In genomic region chr15:67885848-67886247, GRCh38 we compare ENCODE assay signal across 3 cellular contexts.
TF ChIP-seq lines count a peak whose summit lies in the region.

No MANE protein-coding gene starts in this region.

TF ChIP-seq in A549, 52 proteins besides CTCF, POLR2A, EP300 and RAD21:
- TF ChIP-seq MAFK (IDR thresholded peaks at IDR 0.05; ENCODE audit: partially characterized antibody): no peak
- TF ChIP-seq HOXB13 (CRISPR knock-in tag; IDR thresholded peaks at IDR 0.05; ENCODE audit: low read depth): no peak
- no peak for TF ChIP-seq BCL3 (IDR thresholded peaks at IDR 0.05)
- TF ChIP-seq KDM5A (IDR thresholded peaks at IDR 0.05): no peak
- TF ChIP-seq BHLHE40 (IDR thresholded peaks at IDR 0.05; ENCODE audit: low read depth, low read length): no peak
- no peak for TF ChIP-seq JUNB (IDR thresholded peaks at IDR 0.05)
- TF ChIP-seq RARB (CRISPR knock-in tag; IDR thresholded peaks at IDR 0.05): no peak
- no peak for TF ChIP-seq ATOH8 (CRISPR knock-in tag; IDR thresholded peaks at IDR 0.05; ENCODE audit: low read depth)
- no peak for TF ChIP-seq RCOR1 (IDR thresholded peaks at IDR 0.05; ENCODE audit: low read depth, low read length)
TF ChIP-seq in A549: peak in this region for 0.

TF ChIP-seq in HCT116, 20 proteins besides CTCF, POLR2A, EP300 and RAD21:
- TF ChIP-seq EGR1 (IDR thresholded peaks at IDR 0.05; ENCODE audit: low read depth) (no peak), ZFX (IDR thresholded peaks at IDR 0.05) (no peak), ZNF274 (IDR thresholded peaks at IDR 0.05; ENCODE audit: low read depth, low read length) (no peak), SP1 (IDR thresholded peaks at IDR 0.05; ENCODE audit: low read depth) (no peak), FOSL1 (IDR thresholded peaks at IDR 0.05; ENCODE audit: low read depth) (no peak), ATF3 (IDR thresholded peaks at IDR 0.05) (no peak), EZH2phosphoT487 (IDR thresholded peaks at IDR 0.05; ENCODE audit: borderline replicate concordance) (no peak), MAX (IDR thresholded peaks at IDR 0.05) (no peak), CBX3 (IDR thresholded peaks at IDR 0.05; ENCODE audit: low read depth) (no peak), CEBPB (IDR thresholded peaks at IDR 0.05; ENCODE audit: low read depth) (no peak), EZH2 (IDR thresholded peaks at IDR 0.05) (no peak)

TF ChIP-seq in GM12878, 131 proteins besides CTCF, POLR2A, EP300 and RAD21:
- TF ChIP-seq SMARCA5 (IDR thresholded peaks at IDR 0.05): no peak
